Comparison of ENCODE assay signal across 1 cellular context in genomic region chr17:49616086-49616485, GRCh38.
TF ChIP-seq lines count a peak whose summit lies in the region.

No MANE protein-coding gene starts in this region.

TF ChIP-seq in liver, 16 proteins besides CTCF, POLR2A, EP300 and RAD21 (continued from another document):
- no peak for TF ChIP-seq GABPA (IDR thresholded peaks at IDR 0.05 in 1 of 2, conservative IDR thresholded peaks at IDR 0.05 in 1 of 2)
